ENCODE assay signal across 9 cellular contexts in genomic region chr4:5278213-5278612, GRCh38.
"Had no signal": no experiment of that assay in that cellular context is flagged by ENCODE, and none has a peak within 500 bp of the region (broad histone marks: within the 10 kb centered on the region; RNA-seq: fewer than 3 reads in every experiment).

No MANE protein-coding gene starts in this region.

- H3K9me3 ChIP-seq: HAP-1 had no signal

- H3K27ac Mint-ChIP-seq: GM23338, H9, HFFc6 had no signal

- H3K4me3 ChIP-seq: GM23248, GM23338, HAP-1 had no signal

- H2AFZ ChIP-seq: GM23248, GM23338 had no signal

- H3K27ac ChIP-seq: GM23248 had no signal

- ATAC-seq: GM23338, HCT116 had no signal

- H3K9ac ChIP-seq: GM23248 had no signal

- H3K4me2 ChIP-seq: GM23338 had no signal

- H3K36me3 ChIP-seq: HAP-1 had no signal

- H3K4me1 ChIP-seq: HAP-1 had no signal

- H3K4me3 Mint-ChIP-seq: GM23338, H9, HFFc6 had no signal

- DNase-seq: GM23248, GOT3, H7, H9, HCEC 1CT, HFFc6 had no signal

- H3K4me1 Mint-ChIP-seq: GM23338 had no signal
